14 cellular contexts compared by ENCODE assay signal in the genomic region with DNA sequence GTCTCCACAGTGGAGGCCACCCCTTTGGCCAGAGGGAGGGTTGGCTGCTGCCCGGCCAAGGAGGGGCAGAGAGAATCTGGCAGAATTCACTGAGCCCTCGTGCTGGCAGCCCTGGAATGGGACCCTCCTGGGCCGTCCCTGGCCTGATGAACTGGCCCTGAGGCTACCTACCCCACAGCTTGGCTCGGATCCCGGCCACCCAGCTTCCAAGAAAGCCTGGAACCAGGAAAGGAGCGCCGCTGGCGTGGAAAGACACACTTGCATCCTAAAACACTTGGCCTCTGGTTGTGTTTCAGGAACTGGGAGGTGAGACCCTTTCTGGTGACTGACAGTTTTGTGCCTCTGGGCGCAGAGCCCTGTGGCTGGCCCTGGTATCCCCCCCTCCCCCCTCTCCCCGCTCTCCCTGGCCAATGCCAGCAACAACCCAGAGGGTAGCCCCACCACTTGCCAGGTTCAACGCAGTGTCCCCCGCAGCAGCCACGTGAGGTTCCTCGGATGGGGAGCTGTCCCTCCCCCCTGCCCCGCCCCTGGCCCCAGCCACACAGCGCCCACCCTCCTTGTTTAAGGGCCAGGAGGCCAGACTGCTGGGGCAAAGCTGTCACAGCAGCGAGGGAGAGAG. TPM values are rescaled to one million over a fixed set of nuclear protein-coding genes. Genes with fewer than 3 reads are reported as not detected.
DNase-seq lines count a peak whose midpoint lies in the region; ATAC-seq and TF ChIP-seq lines count a peak whose summit lies in the region.
"Had no signal": no experiment of that assay in that cellular context is flagged by ENCODE, and none has a peak within 500 bp of the region (broad histone marks: within the 10 kb centered on the region; RNA-seq: fewer than 3 reads in every experiment).

No MANE protein-coding gene starts in this region.

- H3K9me3 ChIP-seq in HUES6 (ENCODE audit: control insufficient read depth, insufficient read depth, low read depth, low read length) (no peaks in the 10 kb centered on the region), WERI-Rb-1 (ENCODE audit: severe bottlenecking) (no peaks in the 10 kb centered on the region), right lobe of liver (no peaks in the 10 kb centered on the region), subcutaneous abdominal adipose tissue (ENCODE audit: control insufficient read depth in 5 of 5, low read length in 5 of 5) (no peaks in the 10 kb centered on the region)
- H3K9me3 ChIP-seq: body of pancreas had no signal

- H3K4me3 ChIP-seq in HUES6 (ENCODE audit: low read depth, low read length) = peak overlapping the region; percentile 33; the same call in 1 of the 2 replicates
- H3K4me3 ChIP-seq in WERI-Rb-1 (ENCODE audit: low read depth, low read length) = peak overlapping the region; percentile 31; the same call in 1 of the 2 replicates
- H3K4me3 ChIP-seq in right lobe of liver = peak overlapping the region in 2 of 3 donors; percentile 6 to 32
- peak overlapping the region in 4 of 5 donors; percentile 33 to 51 (median 48) for H3K4me3 ChIP-seq in subcutaneous abdominal adipose tissue (ENCODE audit: low read depth in 1 of 5, low read length in 5 of 5)
- H3K4me3 ChIP-seq: body of pancreas, PC-9 had no signal

- H3K27ac ChIP-seq in HUES6 (ENCODE audit: low read depth, low read length) (no peak overlapping the region), WERI-Rb-1 (peak overlapping the region; percentile 56), right lobe of liver (peak overlapping the region; percentile 38 to 68 (median 50)), subcutaneous abdominal adipose tissue (ENCODE audit: low read depth, low read length) (no peak overlapping the region)
- H3K27ac ChIP-seq: PC-9 had no signal

- H3K36me3 ChIP-seq in HUES6 (ENCODE audit: control insufficient read depth, insufficient read depth, low read length) (no peaks in the 10 kb centered on the region), WERI-Rb-1 (no peaks in the 10 kb centered on the region), right lobe of liver (no peaks in the 10 kb centered on the region), subcutaneous abdominal adipose tissue (ENCODE audit: control insufficient read depth in 5 of 5, insufficient read depth in 5 of 5, low read length in 5 of 5) (no peaks in the 10 kb centered on the region)

- intact Hi-C loops in right lobe of liver (cut with DNase I) = loop anchor here in 1 of 2 donors (5.0 to 10.0 kb wide), 2 partner anchors 264 to 467 kb away; partner anchors contain the start of gene SEPTIN3

- H3K9ac ChIP-seq in HUES6 (ENCODE audit: low read length) = no peak overlapping the region
- H3K9ac ChIP-seq in subcutaneous abdominal adipose tissue (ENCODE audit: low read length in 5 of 5) = peak overlapping the region in 2 of 5 donors; percentile 14 to 31

- peaks cover 37% of the 10 kb centered on the region; the same call in 1 of the 2 replicates for H3K27me3 ChIP-seq in HUES6 (ENCODE audit: control insufficient read depth, insufficient read depth, low read length)
- no peaks in the 10 kb centered on the region for H3K27me3 ChIP-seq in WERI-Rb-1 (ENCODE audit: insufficient read depth, low read depth, severe bottlenecking)
- no peaks in the 10 kb centered on the region for H3K27me3 ChIP-seq in right lobe of liver
- H3K27me3 ChIP-seq in subcutaneous abdominal adipose tissue (ENCODE audit: control insufficient read depth in 5 of 5, insufficient read depth in 4 of 5, low read length in 5 of 5) = peaks cover 3 to 50% (median 26%) of the 10 kb centered on the region in 5 donors
- H3K27me3 ChIP-seq: body of pancreas had no signal

- TF ChIP-seq CTCF in WERI-Rb-1 (IDR thresholded peaks at IDR 0.05; ENCODE audit: low read depth, low read length) (no peak), right lobe of liver (IDR thresholded peaks at IDR 0.05) (no peak)

- DNase-seq in WERI-Rb-1 (no peak), right lobe of liver (no peak), NCI-H2171 treated with DMSO at 0.1 percent for 48 hours (lab: John Stamatoyannopoulos, UW) (no peak)
- no peak for DNase-seq in activated CD4-positive, alpha-beta T cell treated with anti-CD3 and anti-CD28 coated beads, Interleukin-2, amount 50 U/mL, for 4 hours
- DNase-seq in central memory CD4-positive, alpha-beta T cell = no peak
- DNase-seq: activated CD4-positive, alpha-beta T cell treated with anti-CD3 and anti-CD28 coated beads for 4 hours; CD8-positive, alpha-beta T cell; GF-D8; PC-9 had no signal

- H3K4me1 ChIP-seq in HUES6 (ENCODE audit: control insufficient read depth, insufficient read depth, low read length) = peaks cover 44% of the 10 kb centered on the region
- peaks cover 0 to under 1% (median 0%) of the 10 kb centered on the region in 4 donors for H3K4me1 ChIP-seq in right lobe of liver
- H3K4me1 ChIP-seq in subcutaneous abdominal adipose tissue (ENCODE audit: control insufficient read depth in 5 of 5, insufficient read depth in 5 of 5, low read length in 5 of 5) = peaks cover 5 to 47% (median 25%) of the 10 kb centered on the region in 5 donors
- H3K4me1 ChIP-seq: body of pancreas had no signal

- peak in 2 of 4 donors; percentile 7 to 24 for ATAC-seq in right lobe of liver
- ATAC-seq: activated T-helper 17 cell treated with anti-CD3 and anti-CD28 coated beads, Interleukin-2, amount 50 U/mL, for 72 hours; body of pancreas; CD8-positive, alpha-beta T cell had no signal

- WGBS in right lobe of liver (ENCODE audit: insufficient coverage, low coverage, low lambda C conversion rate, missing lambda C conversion rate) = 35% methylated on average over 7 of the region's 17 CpGs

- no peak for TF ChIP-seq POLR2A in right lobe of liver (IDR thresholded peaks at IDR 0.05)

RNA-seq across cellular contexts. Expression of gene NFAM1, which starts 0.7 kb away (rescaled TPM):
- total RNA-seq in right lobe of liver = 1 to 10 TPM; 2.1 to 6.6 (median 2.4) TPM
- total RNA-seq: CD8-positive, alpha-beta T cell; PC-9; pulmonary artery endothelial cell had no signal

Comparison
In these comparisons a context has a peak if more than half of its experiments do, and no peak if none do; other contexts are left out.
1. H3K27ac ChIP-seq: peak in WERI-Rb-1 (single experiment) and right lobe of liver (3 of 3); none in HUES6 (single experiment) and subcutaneous abdominal adipose tissue (single experiment).
2. Peak in every context shown above with its lines, with median percentiles within 50 percentile points of each other: H3K4me3 ChIP-seq.